In genomic region chr9:126357074-126357473, GRCh38 we compare ENCODE assay signal across 16 cellular contexts.
"Had no signal": no experiment of that assay in that cellular context is flagged by ENCODE, and none has a peak within 500 bp of the region (broad histone marks: within the 10 kb centered on the region; RNA-seq: fewer than 3 reads in every experiment).

No MANE protein-coding gene starts in this region.

- ATAC-seq: activated naive CD4-positive, alpha-beta T cell treated with anti-CD3 and anti-CD28 coated beads, Interleukin-2, amount 50 U/mL, for 72 hours; psoas muscle; right lobe of liver; stimulated activated memory B cell treated with anti-CD40 and anti-IgM and Interleukin-4, amounts not matched to agents 10 μg/mL and 1 μg/mL and 100 μg/mL, for 72 hours had no signal

- H3K4me3 ChIP-seq: dorsolateral prefrontal cortex, esophagus squamous epithelium, psoas muscle, right lobe of liver, tibial artery, vagina had no signal

- H3K27me3 Mint-ChIP-seq: activated B cell treated with CpG ODN at 0.5 μM for 24 hours; stimulated activated memory B cell treated with anti-CD40 and anti-IgM and Interleukin-4, amounts not matched to agents 10 μg/mL and 1 μg/mL and 100 μg/mL, for 72 hours had no signal

- H3K4me1 ChIP-seq: right lobe of liver, tibial artery had no signal

- H3K27me3 ChIP-seq: brain microvascular endothelial cell, dorsolateral prefrontal cortex, esophagus squamous epithelium, right lobe of liver, tibial artery, vagina had no signal

- H3K27ac Mint-ChIP-seq: activated B cell treated with CpG ODN at 0.5 μM for 24 hours; activated CD4-positive, alpha-beta T cell treated with anti-CD3 and anti-CD28 coated beads, Interleukin-2, amount 10 ng/mL, durations not matched to agents 24 days and 14 days; activated naive CD4-positive, alpha-beta T cell treated with anti-CD3 and anti-CD28 coated beads, Interleukin-2, amount 50 U/mL, for 72 hours; memory B cell; nephron progenitor cell; stimulated activated memory B cell treated with anti-CD40 and anti-IgM and Interleukin-4, amounts not matched to agents 10 μg/mL and 1 μg/mL and 100 μg/mL, for 72 hours had no signal

- H3K27ac ChIP-seq: brain microvascular endothelial cell, esophagus squamous epithelium, psoas muscle, right lobe of liver, tibial artery, vagina had no signal

- H3K4me1 Mint-ChIP-seq: activated B cell treated with CpG ODN at 0.5 μM for 24 hours; activated CD4-positive, alpha-beta T cell treated with anti-CD3 and anti-CD28 coated beads, Interleukin-2, amount 10 ng/mL, durations not matched to agents 24 days and 14 days; memory B cell; stimulated activated memory B cell treated with anti-CD40 and anti-IgM and Interleukin-4, amounts not matched to agents 10 μg/mL and 1 μg/mL and 100 μg/mL, for 72 hours had no signal

- H3K4me3 Mint-ChIP-seq: activated B cell treated with CpG ODN at 0.5 μM for 24 hours; activated CD4-positive, alpha-beta T cell treated with anti-CD3 and anti-CD28 coated beads, Interleukin-2, amount 10 ng/mL, durations not matched to agents 24 days and 14 days; memory B cell; nephron progenitor cell; stimulated activated memory B cell treated with anti-CD40 and anti-IgM and Interleukin-4, amounts not matched to agents 10 μg/mL and 1 μg/mL and 100 μg/mL, for 72 hours had no signal

- DNase-seq: activated B cell treated with CpG ODN at 0.5 μM for 24 hours; activated CD4-positive, alpha-beta T cell treated with anti-CD3 and anti-CD28 coated beads, Interleukin-2, amount 10 ng/mL, durations not matched to agents 24 days and 14 days; amygdala; brain microvascular endothelial cell; dorsolateral prefrontal cortex; esophagus squamous epithelium; foreskin fibroblast; head of caudate nucleus; nephron progenitor cell; psoas muscle; tibial artery had no signal

- H3K36me3 ChIP-seq: brain microvascular endothelial cell, esophagus squamous epithelium, right lobe of liver, tibial artery, vagina had no signal
